Comparison of ENCODE assay signal across 9 cellular contexts in the genomic region with DNA sequence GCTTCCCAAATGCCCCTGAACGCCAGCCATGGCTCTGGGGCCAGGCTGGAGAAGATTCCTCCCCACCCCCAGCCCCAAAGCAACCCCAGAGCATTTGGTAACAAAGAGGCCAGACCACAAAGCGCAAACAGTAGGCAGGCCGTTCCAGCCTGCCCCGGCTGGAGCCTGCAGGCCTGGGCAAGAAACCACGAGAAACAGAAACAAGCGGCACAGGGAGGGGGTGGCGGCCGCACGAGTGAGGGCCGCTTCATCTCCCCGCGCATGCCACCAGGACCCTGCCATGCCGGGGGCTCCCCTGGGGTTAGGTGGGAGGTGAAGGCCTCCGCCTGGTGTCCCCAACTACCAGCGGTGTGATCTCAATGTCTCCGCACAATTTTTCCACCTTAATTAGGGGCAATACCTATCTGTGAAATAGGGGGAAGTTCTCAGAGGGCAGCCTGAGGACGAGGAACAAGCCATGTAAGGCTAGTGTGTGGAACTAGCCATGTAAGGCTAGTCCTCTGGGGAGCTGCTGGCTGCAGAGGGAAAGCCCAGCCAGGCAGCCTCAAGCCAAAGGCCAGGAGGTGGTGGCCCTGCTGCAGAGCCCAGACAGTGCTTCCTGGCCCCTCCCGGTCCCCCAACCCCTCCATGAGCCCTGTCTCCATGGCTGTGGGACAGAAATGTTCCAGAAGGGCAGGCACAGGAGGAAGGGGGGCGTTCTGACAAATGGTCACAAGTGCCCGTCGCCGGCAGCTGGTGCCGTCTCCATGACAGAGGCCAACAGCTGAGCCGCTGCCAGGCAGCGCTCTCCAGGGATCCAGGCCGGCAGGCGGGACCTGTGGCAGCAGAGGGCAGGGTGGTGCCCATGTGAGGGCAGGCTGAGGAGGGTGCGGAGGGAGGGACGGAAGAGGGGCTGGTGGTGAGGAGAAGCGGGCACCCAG. TPM values are rescaled to one million over a fixed set of nuclear protein-coding genes. Genes with fewer than 3 reads are reported as not detected.
DNase-seq lines count a peak whose midpoint lies in the region; ATAC-seq and TF ChIP-seq lines count a peak whose summit lies in the region.
"Had no signal": no experiment of that assay in that cellular context is flagged by ENCODE, and none has a peak within 500 bp of the region (broad histone marks: within the 10 kb centered on the region; RNA-seq: fewer than 3 reads in every experiment).

No MANE protein-coding gene starts in this region.

- ATAC-seq in upper lobe of right lung (peak; percentile 3), HG03469 (IDR thresholded peaks at IDR 0.05; ENCODE audit: unreplicated experiment) (no peak)
- ATAC-seq: GM12878 had no signal

- intact Hi-C loops in upper lobe of right lung (cut with DNase I) = no loop called here

- no peak for TF ChIP-seq CTCF in upper lobe of right lung (IDR thresholded peaks at IDR 0.05)

- H3K9me3 ChIP-seq in muscle layer of duodenum (ENCODE audit: control insufficient read depth in 1 of 2, low read length in 2 of 2) = no peaks in the 10 kb centered on the region
- no peaks in the 10 kb centered on the region for H3K9me3 ChIP-seq in upper lobe of right lung

- H3K27me3 ChIP-seq in muscle layer of duodenum (ENCODE audit: low read depth, low read length) (no peaks in the 10 kb centered on the region), upper lobe of right lung (no peaks in the 10 kb centered on the region)

- H3K27ac ChIP-seq in cingulate gyrus (ENCODE audit: low read depth, low read length) (peak overlapping the region; percentile 92), muscle layer of duodenum (ENCODE audit: low read length) (peak overlapping the region; percentile 92), upper lobe of right lung (peak overlapping the region; percentile 19)

- DNase-seq in NCI-H2196 (lab: John Stamatoyannopoulos, UW; ENCODE audit: unreplicated experiment) = peak; percentile 64
- no peak for DNase-seq in upper lobe of right lung
- DNase-seq in activated T-cell treated with anti-CD3 and anti-CD28 coated beads, Interleukin-2, amount 50 U/mL, for 48 hours = no peak
- DNase-seq in stimulated activated CD4-positive, alpha-beta T cell treated with anti-CD3 and anti-CD28 coated beads, Interleukin-4, amount 100 ng/mL, for 24 hours = no peak
- DNase-seq: activated CD8-positive, alpha-beta memory T cell treated with anti-CD3 and anti-CD28 coated beads, Interleukin-2, amount 50 U/mL, for 4 hours had no signal

- H3K36me3 ChIP-seq in muscle layer of duodenum (ENCODE audit: control insufficient read depth in 1 of 2, insufficient read depth in 2 of 2, low read length in 2 of 2) = peaks cover 0 to 3% of the 10 kb centered on the region in 2 donors
- peaks cover 11% of the 10 kb centered on the region for H3K36me3 ChIP-seq in upper lobe of right lung

- H3K4me3 ChIP-seq in muscle layer of duodenum (ENCODE audit: low read depth in 1 of 2, low read length in 2 of 2) (no peak overlapping the region), upper lobe of right lung (no peak overlapping the region)
- H3K4me3 ChIP-seq: GM12878 had no signal

- peaks cover 15 to 76% of the 10 kb centered on the region in 2 donors for H3K4me1 ChIP-seq in muscle layer of duodenum (ENCODE audit: control insufficient read depth in 1 of 2, insufficient read depth in 2 of 2, low read length in 2 of 2)
- H3K4me1 ChIP-seq in upper lobe of right lung = peaks cover 50% of the 10 kb centered on the region

RNA-seq across cellular contexts. Expression of a gene that starts 14.5 kb away (rescaled TPM):
- total RNA-seq in upper lobe of right lung = 81.3 TPM

RNA-seq across cellular contexts. Expression of a gene that starts 54.0 kb away (rescaled TPM):
- 3.3 TPM for total RNA-seq in upper lobe of right lung
- total RNA-seq: GM12878 had no signal

Comparison
In these comparisons a context has a peak if more than half of its experiments do, and no peak if none do; other contexts are left out.
1. H3K27ac ChIP-seq: peak in every context shown above with its lines; median percentile 92 in cingulate gyrus; 92 in muscle layer of duodenum; 19 in upper lobe of right lung.